Comparison of ENCODE assay signal across 38 cellular contexts in the genomic region with DNA sequence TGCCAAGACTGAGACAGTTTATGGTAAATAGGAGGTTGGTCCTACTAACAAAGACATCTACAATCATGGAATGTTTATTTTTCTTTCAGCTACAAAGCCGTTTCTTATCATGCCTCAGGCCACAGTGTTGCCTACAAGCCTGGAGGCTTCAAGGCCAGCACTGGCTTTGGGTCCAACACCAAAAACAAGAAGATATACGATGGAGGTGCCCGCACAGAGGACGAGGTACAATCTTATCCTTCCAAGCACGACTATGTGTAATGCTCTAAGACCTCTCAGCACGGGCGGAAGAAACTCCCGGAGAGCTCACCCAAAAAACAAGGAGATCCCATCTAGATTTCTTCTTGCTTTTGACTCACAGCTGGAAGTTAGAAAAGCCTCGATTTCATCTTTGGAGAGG. TPM values are rescaled to one million over a fixed set of nuclear protein-coding genes. Genes with fewer than 3 reads are reported as not detected.
"Had no signal": no experiment of that assay in that cellular context is flagged by ENCODE, and none has a peak within 500 bp of the region (broad histone marks: within the 10 kb centered on the region; RNA-seq: fewer than 3 reads in every experiment).

No MANE protein-coding gene starts in this region.

- H3K36me3 Mint-ChIP-seq: activated CD4-positive, alpha-beta memory T cell treated with anti-CD3 and anti-CD28 coated beads for 36 hours; activated naive CD4-positive, alpha-beta T cell treated with anti-CD3 and anti-CD28 coated beads, Interleukin-2, amount 50 U/mL, for 72 hours; activated naive CD8-positive, alpha-beta T cell treated with anti-CD3 and anti-CD28 coated beads for 36 hours had no signal

- H3K27me3 ChIP-seq: adrenal gland, body of pancreas, brain microvascular endothelial cell, breast epithelium had no signal

- DNase-seq: activated B cell treated with CpG ODN at 0.5 μM for 24 hours; activated CD4-positive, alpha-beta memory T cell treated with anti-CD3 and anti-CD28 coated beads for 36 hours; activated CD4-positive, alpha-beta T cell treated with anti-CD3 and anti-CD28 coated beads for 4 hours; activated CD4-positive, alpha-beta T cell treated with anti-CD3 and anti-CD28 coated beads, Interleukin-2, amount 10 ng/mL, durations not matched to agents 24 days and 14 days; activated CD4-positive, alpha-beta T cell treated with anti-CD3 and anti-CD28 coated beads, Interleukin-2, amount 50 U/mL, for 1 hour; activated CD4-positive, alpha-beta T cell treated with anti-CD3 and anti-CD28 coated beads, Interleukin-2, amount 50 U/mL, for 4 hours; activated CD4-positive, CD25-positive, alpha-beta regulatory T cell treated with anti-CD3 and anti-CD28 coated beads, Interleukin-2, amount 50 U/mL, for 72 hours; activated CD8-positive, alpha-beta memory T cell treated with anti-CD3 and anti-CD28 coated beads, Interleukin-2, amount 50 U/mL, for 4 hours; activated CD8-positive, alpha-beta T cell treated with anti-CD3 and anti-CD28 coated beads for 36 hours; activated effector memory CD4-positive, alpha-beta T cell treated with anti-CD3 and anti-CD28 coated beads, Interleukin-2, amount 50 U/mL, for 16 hours; activated gamma-delta T cell treated with Interleukin-2 at 50 U/mL for 16 hours; activated naive CD4-positive, alpha-beta T cell; activated naive CD4-positive, alpha-beta T cell treated with anti-CD3 and anti-CD28 coated beads for 36 hours; activated naive CD4-positive, alpha-beta T cell treated with anti-CD3 and anti-CD28 coated beads, Interleukin-2, amount 50 U/mL, for 16 hours; activated naive CD8-positive, alpha-beta T cell treated with anti-CD3 and anti-CD28 coated beads for 36 hours; activated T-cell treated with anti-CD3 and anti-CD28 coated beads for 4 hours; activated T-cell treated with anti-CD3 and anti-CD28 coated beads, Interleukin-2, amount 50 U/mL, for 1 hour; activated T-cell treated with anti-CD3 and anti-CD28 coated beads, Interleukin-2, amount 50 U/mL, for 4 hours; activated T-cell treated with anti-CD3 and anti-CD28 coated beads, Interleukin-2, amount 50 U/mL, for 72 hours; adrenal gland; amniotic stem cell; aorta; body of pancreas; brain microvascular endothelial cell; central memory CD4-positive, alpha-beta T cell; T-helper 2 cell; T-helper 9 cell had no signal

- FAIRE-seq: astrocyte, TTC549 had no signal

- H3K9me3 Mint-ChIP-seq: activated B cell treated with CpG ODN at 0.5 μM for 24 hours; activated CD4-positive, alpha-beta memory T cell treated with anti-CD3 and anti-CD28 coated beads for 36 hours; activated CD4-positive, alpha-beta T cell treated with anti-CD3 and anti-CD28 coated beads, Interleukin-2, amount 10 ng/mL, durations not matched to agents 24 days and 14 days; activated CD8-positive, alpha-beta T cell treated with anti-CD3 and anti-CD28 coated beads for 36 hours; activated naive CD4-positive, alpha-beta T cell treated with anti-CD3 and anti-CD28 coated beads for 36 hours; activated naive CD4-positive, alpha-beta T cell treated with anti-CD3 and anti-CD28 coated beads, Interleukin-2, amount 50 U/mL, for 72 hours; activated naive CD8-positive, alpha-beta T cell treated with anti-CD3 and anti-CD28 coated beads for 36 hours; activated T-cell treated with anti-CD3 and anti-CD28 coated beads, Interleukin-2, amount 50 U/mL, for 4 hours; activated T-cell treated with anti-CD3 and anti-CD28 coated beads, Interleukin-2, amount 50 U/mL, for 72 hours; activated T-helper 1 cell treated with anti-CD3 and anti-CD28 coated beads, Interleukin-12 subunit alpha, Interleukin-12 subunit beta, Interleukin-2, Interleukin-4 antibody, amounts not matched to agents 30 ng/mL and 10 ng/mL and 1 ng/mL, durations not matched to agents 14 hours and 24 hours and 36 hours; activated T-helper 17 cell treated with anti-CD3 and anti-CD28 coated beads, Interleukin-2, amount 50 U/mL, for 72 hours; T-helper 1 cell treated with Interleukin-12 subunit alpha and Interleukin-12 subunit beta and Interleukin-4 antibody, amounts not matched to agents 30 μg/mL and 1 μg/mL, for 36 hours; T-helper 2 cell treated with Interferon-gamma antibody and Interleukin-4, amounts not matched to agents 5 μg/mL and 100 μg/mL, for 36 hours had no signal

- H3K4me1 Mint-ChIP-seq: activated B cell treated with CpG ODN at 0.5 μM for 24 hours; activated CD4-positive, alpha-beta T cell treated with anti-CD3 and anti-CD28 coated beads, Interleukin-2, amount 10 ng/mL, durations not matched to agents 24 days and 14 days; activated naive CD8-positive, alpha-beta T cell treated with anti-CD3 and anti-CD28 coated beads for 36 hours; activated T-helper 17 cell treated with anti-CD3 and anti-CD28 coated beads, Interleukin-2, amount 50 U/mL, for 72 hours had no signal

- H3K4me1 ChIP-seq: adrenal gland, body of pancreas, breast epithelium had no signal

- H3K4me3 ChIP-seq: adrenal gland, body of pancreas, breast epithelium had no signal

- ATAC-seq: activated CD8-positive, alpha-beta T cell treated with anti-CD3 and anti-CD28 coated beads for 36 hours; activated naive CD4-positive, alpha-beta T cell treated with anti-CD3 and anti-CD28 coated beads, Interleukin-2, amount 50 U/mL, for 72 hours; activated T-cell treated with anti-CD3 and anti-CD28 coated beads, Interleukin-2, amount 50 U/mL, for 4 hours; activated T-cell treated with anti-CD3 and anti-CD28 coated beads, Interleukin-2, amount 50 U/mL, for 72 hours; activated T-helper 17 cell treated with anti-CD3 and anti-CD28 coated beads, Interleukin-2, amount 50 U/mL, for 72 hours; body of pancreas had no signal

- H3K27ac ChIP-seq: adrenal gland, body of pancreas, brain microvascular endothelial cell, breast epithelium, VCaP had no signal

- H3K36me3 ChIP-seq: adrenal gland, brain microvascular endothelial cell, breast epithelium had no signal

- H3K9me3 ChIP-seq: adrenal gland, body of pancreas, breast epithelium had no signal

- H3K4me3 Mint-ChIP-seq: activated B cell treated with CpG ODN at 0.5 μM for 24 hours; activated CD4-positive, alpha-beta memory T cell treated with anti-CD3 and anti-CD28 coated beads for 36 hours; activated CD4-positive, alpha-beta T cell treated with anti-CD3 and anti-CD28 coated beads, Interleukin-2, amount 10 ng/mL, durations not matched to agents 24 days and 14 days; activated CD8-positive, alpha-beta T cell treated with anti-CD3 and anti-CD28 coated beads for 36 hours; activated naive CD4-positive, alpha-beta T cell treated with anti-CD3 and anti-CD28 coated beads for 36 hours; activated naive CD8-positive, alpha-beta T cell treated with anti-CD3 and anti-CD28 coated beads for 36 hours; activated T-cell treated with anti-CD3 and anti-CD28 coated beads, Interleukin-2, amount 50 U/mL, for 4 hours; activated T-cell treated with anti-CD3 and anti-CD28 coated beads, Interleukin-2, amount 50 U/mL, for 72 hours; activated T-helper 1 cell treated with anti-CD3 and anti-CD28 coated beads, Interleukin-12 subunit alpha, Interleukin-12 subunit beta, Interleukin-2, Interleukin-4 antibody, amounts not matched to agents 30 ng/mL and 10 ng/mL and 1 ng/mL, durations not matched to agents 14 hours and 24 hours and 36 hours; activated T-helper 17 cell treated with anti-CD3 and anti-CD28 coated beads, Interleukin-2, amount 50 U/mL, for 72 hours; T-helper 1 cell treated with Interleukin-12 subunit alpha and Interleukin-12 subunit beta and Interleukin-4 antibody, amounts not matched to agents 30 μg/mL and 1 μg/mL, for 36 hours; T-helper 2 cell treated with Interferon-gamma antibody and Interleukin-4, amounts not matched to agents 5 μg/mL and 100 μg/mL, for 36 hours had no signal

- H3K27ac Mint-ChIP-seq: activated B cell treated with CpG ODN at 0.5 μM for 24 hours; activated CD4-positive, alpha-beta memory T cell treated with anti-CD3 and anti-CD28 coated beads for 36 hours; activated CD4-positive, alpha-beta T cell treated with anti-CD3 and anti-CD28 coated beads, Interleukin-2, amount 10 ng/mL, durations not matched to agents 24 days and 14 days; activated CD8-positive, alpha-beta T cell treated with anti-CD3 and anti-CD28 coated beads for 36 hours; activated naive CD4-positive, alpha-beta T cell treated with anti-CD3 and anti-CD28 coated beads for 36 hours; activated naive CD4-positive, alpha-beta T cell treated with anti-CD3 and anti-CD28 coated beads, Interleukin-2, amount 50 U/mL, for 72 hours; activated naive CD8-positive, alpha-beta T cell treated with anti-CD3 and anti-CD28 coated beads for 36 hours; activated T-cell treated with anti-CD3 and anti-CD28 coated beads, Interleukin-2, amount 50 U/mL, for 72 hours; activated T-helper 1 cell treated with anti-CD3 and anti-CD28 coated beads, Interleukin-12 subunit alpha, Interleukin-12 subunit beta, Interleukin-2, Interleukin-4 antibody, amounts not matched to agents 30 ng/mL and 10 ng/mL and 1 ng/mL, durations not matched to agents 14 hours and 24 hours and 36 hours; activated T-helper 17 cell treated with anti-CD3 and anti-CD28 coated beads, Interleukin-2, amount 50 U/mL, for 72 hours; T-helper 1 cell treated with Interleukin-12 subunit alpha and Interleukin-12 subunit beta and Interleukin-4 antibody, amounts not matched to agents 30 μg/mL and 1 μg/mL, for 36 hours; T-helper 2 cell treated with Interferon-gamma antibody and Interleukin-4, amounts not matched to agents 5 μg/mL and 100 μg/mL, for 36 hours had no signal

RNA-seq across cellular contexts. Expression of a gene that starts 20.9 kb away (rescaled TPM):
- total RNA-seq: activated B cell treated with CpG ODN at 0.5 μM for 24 hours; activated CD4-positive, alpha-beta memory T cell treated with anti-CD3 and anti-CD28 coated beads for 36 hours; activated CD4-positive, alpha-beta T cell treated with anti-CD3 and anti-CD28 coated beads, Interleukin-2, amount 10 ng/mL, durations not matched to agents 24 days and 14 days; activated CD8-positive, alpha-beta memory T cell treated with anti-CD3 and anti-CD28 coated beads for 36 hours; activated CD8-positive, alpha-beta T cell treated with anti-CD3 and anti-CD28 coated beads for 36 hours; activated naive CD4-positive, alpha-beta T cell treated with anti-CD3 and anti-CD28 coated beads for 36 hours; activated naive CD4-positive, alpha-beta T cell treated with anti-CD3 and anti-CD28 coated beads, Interleukin-2, amount 50 U/mL, for 72 hours; activated naive CD8-positive, alpha-beta T cell treated with anti-CD3 and anti-CD28 coated beads for 36 hours; activated T-cell treated with anti-CD3 and anti-CD28 coated beads, Interleukin-2, amount 50 U/mL, for 72 hours; activated T-helper 1 cell treated with anti-CD3 and anti-CD28 coated beads, Interleukin-12 subunit alpha, Interleukin-12 subunit beta, Interleukin-2, Interleukin-4 antibody, amounts not matched to agents 30 ng/mL and 10 ng/mL and 1 ng/mL, durations not matched to agents 14 hours and 24 hours and 36 hours; activated T-helper 17 cell treated with anti-CD3 and anti-CD28 coated beads, Interleukin-2, amount 50 U/mL, for 72 hours; aorta; astrocyte; breast epithelium; cardiac septum had no signal
